ENCODE assay signal across 27 cellular contexts in genomic region chr5:16446993-16447392, GRCh38. TPM values are rescaled to one million over a fixed set of nuclear protein-coding genes. Genes with fewer than 3 reads are reported as not detected.
DNase-seq lines count a peak whose midpoint lies in the region; ATAC-seq, FAIRE-seq and TF ChIP-seq lines count a peak whose summit lies in the region.
"Had no signal": no experiment of that assay in that cellular context is flagged by ENCODE, and none has a peak within 500 bp of the region (broad histone marks: within the 10 kb centered on the region; RNA-seq: fewer than 3 reads in every experiment).

No MANE protein-coding gene starts in this region.

- H3K9me3 ChIP-seq in H1 (ENCODE audit: insufficient read depth in 2 of 2, low read depth in 1 of 2, low read length in 1 of 2) = no peaks in the 10 kb centered on the region
- H3K9me3 ChIP-seq: SJSA1, suprapubic skin, upper lobe of right lung had no signal

- no peaks in the 10 kb centered on the region for H4K20me1 ChIP-seq in H1 (replicated peaks in 1 of 2; ENCODE audit: control insufficient read depth in 1 of 2, insufficient read depth in 2 of 2, low read length in 2 of 2)

- POLR2A ChIA-PET in activated CD4-positive, alpha-beta T cell treated with anti-CD3 and anti-CD28 coated beads for 36 hours (lab: Charles Lee) = no interaction called here
- POLR2A ChIA-PET in H1 (lab: Charles Lee; ENCODE audit: partially characterized antibody) = interaction anchor here (0.6 to 0.9 kb wide), 3 partner anchors 9 to 58 kb away, joined by 3 to 4 read pairs (median 3); no protein-coding TSS in a partner anchor

- no peaks in the 10 kb centered on the region for H3K79me1 ChIP-seq in H1 (ENCODE audit: low read depth, low read length)

- CTCF ChIA-PET in activated CD4-positive, alpha-beta T cell treated with anti-CD3 and anti-CD28 coated beads for 36 hours (lab: Charles Lee) = interaction anchor here (0.8 to 2.0 kb wide), 2 partner anchors 9 to 285 kb away, joined by 3 to 13 read pairs; no protein-coding TSS in a partner anchor
- CTCF ChIA-PET in H1 (lab: Charles Lee; ENCODE audit: partially characterized antibody) = interaction anchor here (0.8 to 3.1 kb wide), 6 partner anchors 8 to 286 kb away, joined by 3 to 20 read pairs (median 4); no protein-coding TSS in a partner anchor

- H3K27ac ChIP-seq in H1 (ENCODE audit: low read depth, low read length) = no peak overlapping the region
- H3K27ac ChIP-seq: coronary artery, SJSA1, suprapubic skin, upper lobe of right lung had no signal

- no peak for FAIRE-seq in H1 (lab: Jason Lieb, UNC)
- FAIRE-seq: GM12892 had no signal

- H3K27ac Mint-ChIP-seq in activated CD4-positive, alpha-beta T cell treated with anti-CD3 and anti-CD28 coated beads for 36 hours = no peak overlapping the region
- no peak overlapping the region for H3K27ac Mint-ChIP-seq in progenitor cell of endocrine pancreas
- H3K27ac Mint-ChIP-seq: activated CD4-positive, alpha-beta memory T cell treated with anti-CD3 and anti-CD28 coated beads, Interleukin-2, amount 10 ng/mL, durations not matched to agents 7 days and 5 days had no signal

- H2BK120ac ChIP-seq in H1 (replicated peaks; ENCODE audit: low read depth, low read length) = no peak overlapping the region

- H3K27me3 ChIP-seq in H1 (replicated peaks in 1 of 4; ENCODE audit: control insufficient read depth in 3 of 4, extremely low read depth in 1 of 4, insufficient read depth in 3 of 4, low read length in 3 of 4) = no peaks in the 10 kb centered on the region
- H3K27me3 ChIP-seq: SJSA1, suprapubic skin, upper lobe of right lung had no signal

- no peak for ATAC-seq in activated CD4-positive, alpha-beta T cell treated with anti-CD3 and anti-CD28 coated beads for 36 hours
- no peak for ATAC-seq in HG03457 (IDR thresholded peaks at IDR 0.05; ENCODE audit: unreplicated experiment)
- no peak for ATAC-seq in HG03460 (IDR thresholded peaks at IDR 0.05; ENCODE audit: unreplicated experiment)
- ATAC-seq: left lobe of liver, right cardiac atrium, upper lobe of right lung had no signal

- no peak overlapping the region for H4K91ac ChIP-seq in H1 (replicated peaks; ENCODE audit: insufficient read length, low read length)

- H3K23ac ChIP-seq in H1 (ENCODE audit: insufficient read length) = no peak overlapping the region

- peaks cover 6 to 27% (median 22%) of the 10 kb centered on the region in 4 experiments for H3K36me3 ChIP-seq in H1 (ENCODE audit: control insufficient read depth in 2 of 4, insufficient read depth in 4 of 4, low read length in 3 of 4)

- no peak overlapping the region for H3K4ac ChIP-seq in H1 (replicated peaks; ENCODE audit: insufficient read length, low read depth, low read length)

- no peak overlapping the region for H3K14ac ChIP-seq in H1 (ENCODE audit: insufficient read length)

- peak; percentile 21 for DNase-seq in activated CD4-positive, alpha-beta T cell treated with anti-CD3 and anti-CD28 coated beads for 36 hours
- DNase-seq in activated CD4-positive, alpha-beta T cell treated with anti-CD3 and anti-CD28 coated beads, Interleukin-2, amount 50 U/mL, for 48 hours = no peak
- DNase-seq in NCI-H82 (lab: John Stamatoyannopoulos, UW) = peak; percentile 83
- no peak for DNase-seq in H1 (ENCODE audit: low read depth in 1 of 2, low spot score in 2 of 2)
- DNase-seq in progenitor cell of endocrine pancreas (ENCODE audit: low spot score, unreplicated experiment) = no peak
- DNase-seq in SIG-M5 treated with dmso at 0.1 percent for 504 hours (lab: John Stamatoyannopoulos, UW; ENCODE audit: unreplicated experiment) = no peak
- DNase-seq: activated CD4-positive, alpha-beta memory T cell treated with anti-CD3 and anti-CD28 coated beads, Interleukin-2, amount 10 ng/mL, durations not matched to agents 7 days and 5 days; activated CD4-positive, CD25-positive, alpha-beta regulatory T cell treated with anti-CD3 and anti-CD28 coated beads, Interleukin-2, amount 50 U/mL, for 72 hours; activated CD8-positive, alpha-beta memory T cell treated with anti-CD3 and anti-CD28 coated beads, Interleukin-2, amount 50 U/mL, for 4 hours; activated naive CD4-positive, alpha-beta T cell treated with Interleukin-2 at 50 U/mL for 16 hours; caudate nucleus; effector memory CD4-positive, alpha-beta T cell; KBM-7; NCI-H146; NCI-H774; right cardiac atrium; stimulated activated CD4-positive, alpha-beta T cell treated with anti-CD3 and anti-CD28 coated beads, Interleukin-1b, Interleukin-23, amount 100 ng/mL, for 48 hours; stimulated activated naive CD4-positive, alpha-beta T cell treated with Interleukin-2 at 50 U/mL for 16 hours; upper lobe of right lung had no signal

- TF ChIP-seq CTCF in H1 (IDR thresholded peaks at IDR 0.05; ENCODE audit: control extremely low read depth in 1 of 3, insufficient read depth in 1 of 3, low read depth in 1 of 3, low read length in 3 of 3) = no peak
- no peak for TF ChIP-seq CTCF in progenitor cell of endocrine pancreas (IDR thresholded peaks at IDR 0.05; ENCODE audit: unreplicated experiment)

- intact Hi-C loops in activated CD4-positive, alpha-beta T cell treated with anti-CD3 and anti-CD28 coated beads for 36 hours (cut with DNase I, micrococcal nuclease) = no loop called here

- H3K9me3 Mint-ChIP-seq in activated CD4-positive, alpha-beta T cell treated with anti-CD3 and anti-CD28 coated beads for 36 hours (ENCODE audit: low read depth) = no peaks in the 10 kb centered on the region
- H3K9me3 Mint-ChIP-seq in progenitor cell of endocrine pancreas (ENCODE audit: low read depth) = no peaks in the 10 kb centered on the region
- H3K9me3 Mint-ChIP-seq: activated CD4-positive, alpha-beta memory T cell treated with anti-CD3 and anti-CD28 coated beads, Interleukin-2, amount 10 ng/mL, durations not matched to agents 7 days and 5 days had no signal

- H3K4me3 ChIP-seq in H1 (ENCODE audit: extremely low read depth in 1 of 4, insufficient read depth in 2 of 4, low read depth in 3 of 4, low read length in 4 of 4) = no peak overlapping the region
- H3K4me3 ChIP-seq: coronary artery, SJSA1, smooth muscle cell, suprapubic skin, upper lobe of right lung had no signal

- H3K18ac ChIP-seq in H1 (ENCODE audit: extremely low read depth, low read length) = no peak overlapping the region

- H2BK12ac ChIP-seq in H1 (ENCODE audit: low read depth, low read length) = no peak overlapping the region

- H2BK20ac ChIP-seq in H1 (ENCODE audit: low read length) = no peak overlapping the region

- H2BK15ac ChIP-seq in H1 (ENCODE audit: low read length) = no peak overlapping the region

- no peak overlapping the region for H3K4me3 Mint-ChIP-seq in activated CD4-positive, alpha-beta T cell treated with anti-CD3 and anti-CD28 coated beads for 36 hours
- H3K4me3 Mint-ChIP-seq in progenitor cell of endocrine pancreas (ENCODE audit: low read depth) = no peak overlapping the region
- H3K4me3 Mint-ChIP-seq: activated CD4-positive, alpha-beta memory T cell treated with anti-CD3 and anti-CD28 coated beads, Interleukin-2, amount 10 ng/mL, durations not matched to agents 7 days and 5 days had no signal

- TF ChIP-seq POLR2A in H1 (IDR thresholded peaks at IDR 0.05; ENCODE audit: control extremely low read depth in 1 of 2, low read depth in 2 of 2, low read length in 2 of 2) = no peak

- no peak overlapping the region for H3K56ac ChIP-seq in H1 (replicated peaks; ENCODE audit: insufficient read length, low read depth, low read length)

- no peak overlapping the region for H3K4me2 ChIP-seq in H1 (ENCODE audit: insufficient read depth in 1 of 2, low read depth in 2 of 2, low read length in 2 of 2)
- H3K4me2 ChIP-seq: smooth muscle cell had no signal

- H4K5ac ChIP-seq in H1 (ENCODE audit: insufficient read length, low read depth, low read length) = no peak overlapping the region

- no peaks in the 10 kb centered on the region for H3K4me1 Mint-ChIP-seq in activated CD4-positive, alpha-beta T cell treated with anti-CD3 and anti-CD28 coated beads for 36 hours
- no peaks in the 10 kb centered on the region for H3K4me1 Mint-ChIP-seq in progenitor cell of endocrine pancreas (ENCODE audit: low read depth)
- H3K4me1 Mint-ChIP-seq: activated CD4-positive, alpha-beta memory T cell treated with anti-CD3 and anti-CD28 coated beads, Interleukin-2, amount 10 ng/mL, durations not matched to agents 7 days and 5 days had no signal

- WGBS in H1 (ENCODE audit: extremely low coverage in 1 of 2, insufficient coverage in 1 of 2, insufficient read length in 1 of 2, insufficient replicate concordance in 2 of 2, low coverage in 1 of 2, low lambda C conversion rate in 2 of 2, missing lambda C conversion rate in 1 of 2), 2 experiments = 80% methylated on average over 5 of the region's 5 CpGs; no CpG with 5 or more reads in 1 of the 2 experiments

- no peaks in the 10 kb centered on the region for H3K23me2 ChIP-seq in H1 (ENCODE audit: low read depth, low read length)

- H3K9ac ChIP-seq in H1 (replicated peaks in 1 of 4; ENCODE audit: extremely low read depth in 1 of 4, low read depth in 3 of 4, low read length in 3 of 4) = no peak overlapping the region

- no peak for TF ChIP-seq EP300 in H1 (IDR thresholded peaks at IDR 0.05; ENCODE audit: borderline replicate concordance in 1 of 2, low read depth in 2 of 2, low read length in 2 of 2)

- H3K36me3 Mint-ChIP-seq in activated CD4-positive, alpha-beta T cell treated with anti-CD3 and anti-CD28 coated beads for 36 hours (ENCODE audit: low read depth) = peaks cover 29% of the 10 kb centered on the region
- peaks cover 25% of the 10 kb centered on the region for H3K36me3 Mint-ChIP-seq in progenitor cell of endocrine pancreas (ENCODE audit: insufficient read depth)

- H3K27me3 Mint-ChIP-seq in activated CD4-positive, alpha-beta T cell treated with anti-CD3 and anti-CD28 coated beads for 36 hours = no peaks in the 10 kb centered on the region
- H3K27me3 Mint-ChIP-seq in progenitor cell of endocrine pancreas = no peaks in the 10 kb centered on the region
- H3K27me3 Mint-ChIP-seq: activated CD4-positive, alpha-beta memory T cell treated with anti-CD3 and anti-CD28 coated beads, Interleukin-2, amount 10 ng/mL, durations not matched to agents 7 days and 5 days had no signal

- no peak overlapping the region for H4K8ac ChIP-seq in H1 (ENCODE audit: extremely low read depth, insufficient read depth, low read length)

- H2AFZ ChIP-seq in H1 (ENCODE audit: low read length) = no peak overlapping the region

- no peak overlapping the region for H2AK5ac ChIP-seq in H1 (ENCODE audit: low read depth, low read length)

- H2BK5ac ChIP-seq in H1 (ENCODE audit: low read depth, low read length) = no peak overlapping the region

- no peaks in the 10 kb centered on the region for H3K4me1 ChIP-seq in H1 (replicated peaks in 1 of 4; ENCODE audit: control insufficient read depth in 3 of 4, insufficient read depth in 4 of 4, low read length in 3 of 4)
- H3K4me1 ChIP-seq: SJSA1, suprapubic skin, upper lobe of right lung had no signal

- H3K79me2 ChIP-seq in H1 (ENCODE audit: control insufficient read depth in 1 of 2, insufficient read depth in 2 of 2, low read length in 2 of 2) = no peaks in the 10 kb centered on the region

- TF ChIP-seq RAD21 in H1 (IDR thresholded peaks at IDR 0.05 in 1 of 2, conservative IDR thresholded peaks at IDR 0.05 in 1 of 2; ENCODE audit: low read depth in 2 of 2, low read length in 2 of 2) = no peak

RNA-seq across cellular contexts. Expression of gene ZNF622, which starts 18.6 kb away (rescaled TPM):
- total RNA-seq in activated CD4-positive, alpha-beta T cell treated with anti-CD3 and anti-CD28 coated beads for 36 hours = 10 to 100 TPM; 30.9 to 36.3 TPM
- 30.8 and 30.9 TPM in 2 replicates for total RNA-seq in H1 (2021; fragmentation: NEBNext Ultra II Directional; extraction: Animal tissue kit (Norgen Biotek cat#: 25700))
- 8.8 and 8.9 TPM in 2 replicates for polyA plus RNA-seq in H1 (2011; rRNA removed)
- polyA plus RNA-seq in H1 (2011; cell fraction: cytosol; rRNA removed) = 16.3 TPM
- 10.3 TPM for polyA plus RNA-seq in H1 (2011; cell fraction: nucleus; rRNA removed)
- 27.5 to 32.5 TPM (median 30.5 TPM) in 4 replicates for polyA plus RNA-seq in H1 (2012, experiment 1 of 2)
- polyA plus RNA-seq in H1 (2012, experiment 2 of 2) = 12.8 TPM
- 25.8 TPM for polyA plus RNA-seq in H1 (2013, experiment 1 of 2)
- 25.5 TPM for polyA plus RNA-seq in H1 (2013, experiment 2 of 2)
- 6.2 and 7.0 TPM in 2 replicates for polyA minus RNA-seq in H1 (2011; rRNA and poly(A)+ RNA removed)
- 9.2 TPM for polyA minus RNA-seq in H1 (2011; cell fraction: cytosol; rRNA and poly(A)+ RNA removed)
- 9.2 TPM for polyA minus RNA-seq in H1 (2011; cell fraction: nucleus; rRNA and poly(A)+ RNA removed)
- 28.5 TPM in 2 replicates for total RNA-seq in progenitor cell of endocrine pancreas

Comparison
In these comparisons a context has a peak if more than half of its experiments do, and no peak if none do; other contexts are left out.
1. DNase-seq: peak in activated CD4-positive, alpha-beta T cell treated with anti-CD3 and anti-CD28 coated beads for 36 hours (single experiment) and NCI-H82 (single experiment); none in activated CD4-positive, alpha-beta T cell treated with anti-CD3 and anti-CD28 coated beads, Interleukin-2, amount 50 U/mL, for 48 hours (0 of 2), H1 (0 of 2), progenitor cell of endocrine pancreas (single experiment) and SIG-M5 treated with dmso at 0.1 percent for 504 hours (single experiment).